In genomic region chr6:89582669-89583325, GRCh38 we compare ENCODE assay signal across 33 cellular contexts. TPM values are rescaled to one million over a fixed set of nuclear protein-coding genes. Genes with fewer than 3 reads are reported as not detected.
DNase-seq lines count a peak whose midpoint lies in the region; ATAC-seq, FAIRE-seq and TF ChIP-seq lines count a peak whose summit lies in the region.
"Had no signal": no experiment of that assay in that cellular context is flagged by ENCODE, and none has a peak within 500 bp of the region (broad histone marks: within the 10 kb centered on the region; RNA-seq: fewer than 3 reads in every experiment).

No MANE protein-coding gene starts in this region.

- TF ChIP-seq CTCF in GM12878 (IDR thresholded peaks at IDR 0.05 in 2 of 3, conservative IDR thresholded peaks at IDR 0.05 in 1 of 3; ENCODE audit: control insufficient read depth in 2 of 3, extremely low read depth in 1 of 3, insufficient read depth in 1 of 3, low read depth in 3 of 3, low read length in 3 of 3) (no peak), WTC11 (IDR thresholded peaks at IDR 0.05) (no peak), PC-3 (conservative IDR thresholded peaks at IDR 0.05; ENCODE audit: low read depth, low read length) (no peak)

- H4K20me1 ChIP-seq in GM12878 (ENCODE audit: control insufficient read depth, insufficient read depth) (no peaks in the 10 kb centered on the region), PC-3 (ENCODE audit: low read length) (no peaks in the 10 kb centered on the region)

- H3K27ac ChIP-seq in GM12878 (ENCODE audit: control insufficient read depth, insufficient read depth) (no peak overlapping the region), PC-3 (ENCODE audit: low read length) (no peak overlapping the region)
- H3K27ac ChIP-seq: A549, adrenal gland, PC-9, stomach, thyroid gland had no signal

- intact Hi-C loops in GM12878 (cut with micrococcal nuclease; ENCODE audit: unreplicated experiment) (no loop called here), PC-3 (cut with micrococcal nuclease) (no loop called here)

- in situ Hi-C loops in GM12878 (cut with MboI), result no loop called here

- RAD21 ChIA-PET in GM12878 (lab: Charles Lee; ENCODE audit: unreplicated experiment), result no interaction called here

- H3K27me3 ChIP-seq in GM12878 (replicated peaks in 1 of 2; ENCODE audit: control insufficient read depth in 2 of 2, insufficient read depth in 2 of 2, low read length in 1 of 2), result no peaks in the 10 kb centered on the region
- no peaks in the 10 kb centered on the region for H3K27me3 ChIP-seq in PC-3 (ENCODE audit: low read length)
- H3K27me3 ChIP-seq: adrenal gland, stomach, thyroid gland had no signal

- no peaks in the 10 kb centered on the region for H3K36me3 ChIP-seq in GM12878 (ENCODE audit: control insufficient read depth in 2 of 2, insufficient read depth in 2 of 2, low read length in 1 of 2)
- H3K36me3 ChIP-seq in PC-3 (ENCODE audit: low read depth, low read length), result no peaks in the 10 kb centered on the region
- H3K36me3 ChIP-seq: adrenal gland, stomach had no signal

- CTCF ChIA-PET in GM12878 (lab: Yijun Ruan, JAX) (no interaction called here), WTC11 (lab: Charles Lee) (no interaction called here), PC-3 (lab: Charles Lee) (no interaction called here)
- CTCF ChIA-PET in activated naive CD4-positive, alpha-beta T cell treated with anti-CD3 and anti-CD28 coated beads, Interleukin-2, amount 10 ng/mL, durations not matched to agents 7 days and 5 days (lab: Charles Lee), result no interaction called here

- FAIRE-seq in GM12878 (lab: Jason Lieb, UNC), result no peak
- FAIRE-seq: A549, HepG2, islet of Langerhans, TTC549 had no signal

- no peaks in the 10 kb centered on the region for H3F3A ChIP-seq in PC-3 (ENCODE audit: low read length, unreplicated experiment)

- TF ChIP-seq EP300 in GM12878 (IDR thresholded peaks at IDR 0.05; ENCODE audit: borderline replicate concordance in 1 of 2, control insufficient read depth in 1 of 2, low read depth in 2 of 2, low read length in 2 of 2), result no peak

- no peak overlapping the region for H3K4me3 ChIP-seq in GM12878
- no peak overlapping the region for H3K4me3 ChIP-seq in PC-3 (ENCODE audit: low read length)
- H3K4me3 ChIP-seq: A549, adrenal gland, PC-9, stomach, thyroid gland had no signal

- H3K9me2 ChIP-seq in PC-3 (replicated peaks; ENCODE audit: low read length), result no peaks in the 10 kb centered on the region

- H3K27me3 Mint-ChIP-seq in stimulated activated memory B cell treated with anti-CD40 and anti-IgM and Interleukin-4, amounts not matched to agents 10 μg/mL and 1 μg/mL and 100 μg/mL, for 72 hours, result no peaks in the 10 kb centered on the region
- peaks cover 11% of the 10 kb centered on the region for H3K27me3 Mint-ChIP-seq in activated naive CD4-positive, alpha-beta T cell treated with anti-CD3 and anti-CD28 coated beads, Interleukin-2, amount 10 ng/mL, durations not matched to agents 7 days and 5 days
- H3K27me3 Mint-ChIP-seq in WTC11 (ENCODE audit: low read depth), result no peaks in the 10 kb centered on the region
- H3K27me3 Mint-ChIP-seq: B cell; central memory CD8-positive, alpha-beta T cell; T-helper 17 cell had no signal

- no peaks in the 10 kb centered on the region for H3K9me3 Mint-ChIP-seq in stimulated activated memory B cell treated with anti-CD40 and anti-IgM and Interleukin-4, amounts not matched to agents 10 μg/mL and 1 μg/mL and 100 μg/mL, for 72 hours
- H3K9me3 Mint-ChIP-seq in activated naive CD4-positive, alpha-beta T cell treated with anti-CD3 and anti-CD28 coated beads, Interleukin-2, amount 10 ng/mL, durations not matched to agents 7 days and 5 days, result no peaks in the 10 kb centered on the region
- no peaks in the 10 kb centered on the region for H3K9me3 Mint-ChIP-seq in WTC11
- H3K9me3 Mint-ChIP-seq: activated naive CD4-positive, alpha-beta T cell treated with anti-CD3 and anti-CD28 coated beads for 36 hours; CD8-positive, alpha-beta memory T cell; central memory CD8-positive, alpha-beta T cell had no signal

- H3K4me1 Mint-ChIP-seq in stimulated activated memory B cell treated with anti-CD40 and anti-IgM and Interleukin-4, amounts not matched to agents 10 μg/mL and 1 μg/mL and 100 μg/mL, for 72 hours, result no peaks in the 10 kb centered on the region
- no peaks in the 10 kb centered on the region for H3K4me1 Mint-ChIP-seq in activated naive CD4-positive, alpha-beta T cell treated with anti-CD3 and anti-CD28 coated beads, Interleukin-2, amount 10 ng/mL, durations not matched to agents 7 days and 5 days
- H3K4me1 Mint-ChIP-seq in WTC11, result peaks cover 14% of the 10 kb centered on the region
- H3K4me1 Mint-ChIP-seq: B cell; CD8-positive, alpha-beta memory T cell; central memory CD8-positive, alpha-beta T cell had no signal

- peak; percentile 34 for DNase-seq in activated effector memory CD4-positive, alpha-beta T cell treated with anti-CD3 and anti-CD28 coated beads, Interleukin-2, amount 50 U/mL, for 16 hours
- DNase-seq in activated effector memory CD4-positive, alpha-beta T cell treated with Interleukin-2 at 50 U/mL for 16 hours, result no peak
- DNase-seq in NCI-H1436 treated with DMSO at 0.1 percent for 48 hours (lab: John Stamatoyannopoulos, UW) (peak; percentile 14), GM12878 (ENCODE audit: low read depth, low spot score) (no peak), WTC11 (ENCODE audit: low spot score) (no peak), PC-3 (no peak)
- no peak for DNase-seq in activated naive CD4-positive, alpha-beta T cell treated with anti-CD3 and anti-CD28 coated beads, Interleukin-2, amount 10 ng/mL, durations not matched to agents 7 days and 5 days
- DNase-seq: activated CD4-positive, alpha-beta T cell treated with anti-CD3 and anti-CD28 coated beads, Interleukin-2, amount 50 U/mL, for 4 hours; activated CD8-positive, alpha-beta memory T cell treated with anti-CD3 and anti-CD28 coated beads, Interleukin-2, amount 50 U/mL, for 4 hours; activated naive CD4-positive, alpha-beta T cell treated with anti-CD3 and anti-CD28 coated beads for 36 hours; adrenal gland; CD8-positive, alpha-beta memory T cell; erythroblast; foreskin fibroblast; GDM1; head of caudate nucleus; NCI-H1417 treated with DMSO at 0.1 percent for 48 hours; NCI-H446 treated with DMSO at 0.1 percent for 48 hours; NK-92 treated with Interleukin-12 subunit alpha and Interleukin-12 subunit beta, amount 100 ng/mL, for 24 hours; PC-9; stimulated activated CD4-positive, alpha-beta T cell treated with anti-CD3 and anti-CD28 coated beads, Interleukin-1b, Interleukin-23, amount 100 ng/mL, for 48 hours; stomach; T-helper 17 cell; thyroid gland had no signal

- ATAC-seq in GM12878, result peak; percentile 63
- peak; percentile 53 for ATAC-seq in stimulated activated memory B cell treated with anti-CD40 and anti-IgM and Interleukin-4, amounts not matched to agents 10 μg/mL and 1 μg/mL and 100 μg/mL, for 72 hours
- no peak for ATAC-seq in WTC11
- no peak for ATAC-seq in PC-3
- ATAC-seq: A549; activated CD4-positive, CD25-positive, alpha-beta regulatory T cell treated with anti-CD3 and anti-CD28 coated beads, Interleukin-2, amount 50 U/mL, for 24 hours; Right ventricle myocardium inferior; T-helper 17 cell had no signal

- no peak overlapping the region for H3K9ac ChIP-seq in GM12878 (ENCODE audit: control insufficient read depth, insufficient read depth, low read length)
- no peak overlapping the region for H3K9ac ChIP-seq in PC-3 (ENCODE audit: low read length)

- TF ChIP-seq RAD21 in GM12878 (IDR thresholded peaks at IDR 0.05; ENCODE audit: insufficient read depth, low read depth, low read length), result no peak

- H3K4me2 ChIP-seq in GM12878 (ENCODE audit: control insufficient read depth, insufficient read depth) (no peak overlapping the region), PC-3 (ENCODE audit: low read length) (no peak overlapping the region)
- H3K4me2 ChIP-seq: A549, PC-9 had no signal

- TF ChIP-seq POLR2A in GM12878 (IDR thresholded peaks at IDR 0.05; ENCODE audit: low read depth, low read length), result no peak

- no peak overlapping the region for H3K27ac Mint-ChIP-seq in stimulated activated memory B cell treated with anti-CD40 and anti-IgM and Interleukin-4, amounts not matched to agents 10 μg/mL and 1 μg/mL and 100 μg/mL, for 72 hours
- H3K27ac Mint-ChIP-seq in activated naive CD4-positive, alpha-beta T cell treated with anti-CD3 and anti-CD28 coated beads, Interleukin-2, amount 10 ng/mL, durations not matched to agents 7 days and 5 days, result no peak overlapping the region
- no peak overlapping the region for H3K27ac Mint-ChIP-seq in WTC11
- H3K27ac Mint-ChIP-seq: activated naive CD4-positive, alpha-beta T cell treated with anti-CD3 and anti-CD28 coated beads for 36 hours; B cell; CD8-positive, alpha-beta memory T cell; T-helper 17 cell had no signal

- H3K79me2 ChIP-seq in GM12878 (ENCODE audit: control insufficient read depth, insufficient read depth, low read length), result no peaks in the 10 kb centered on the region
- no peaks in the 10 kb centered on the region for H3K79me2 ChIP-seq in PC-3 (ENCODE audit: low read length)

- H2AFZ ChIP-seq in GM12878 (ENCODE audit: control insufficient read depth, low read depth, low read length), result no peak overlapping the region
- no peak overlapping the region for H2AFZ ChIP-seq in PC-3 (ENCODE audit: low read length)
- H2AFZ ChIP-seq: PC-9 had no signal

- H3K4me1 ChIP-seq in GM12878 (ENCODE audit: control insufficient read depth, insufficient read depth, low read length) (no peaks in the 10 kb centered on the region), PC-3 (ENCODE audit: insufficient read depth, low read length) (no peaks in the 10 kb centered on the region)
- H3K4me1 ChIP-seq: A549, adrenal gland, stomach, thyroid gland had no signal

- POLR2A ChIA-PET in GM12878 (lab: Charles Lee), result no interaction called here
- POLR2A ChIA-PET in WTC11 (lab: Charles Lee), result no interaction called here
- POLR2A ChIA-PET in PC-3 (lab: Charles Lee; ENCODE audit: unreplicated experiment), result no interaction called here

- peaks cover 5% of the 10 kb centered on the region for H3K36me3 Mint-ChIP-seq in stimulated activated memory B cell treated with anti-CD40 and anti-IgM and Interleukin-4, amounts not matched to agents 10 μg/mL and 1 μg/mL and 100 μg/mL, for 72 hours
- no peaks in the 10 kb centered on the region for H3K36me3 Mint-ChIP-seq in activated naive CD4-positive, alpha-beta T cell treated with anti-CD3 and anti-CD28 coated beads, Interleukin-2, amount 10 ng/mL, durations not matched to agents 7 days and 5 days
- H3K36me3 Mint-ChIP-seq in WTC11, result no peaks in the 10 kb centered on the region

- no peaks in the 10 kb centered on the region for H3K9me3 ChIP-seq in GM12878 (replicated peaks; ENCODE audit: control insufficient read depth, insufficient read depth, low read length)
- no peaks in the 10 kb centered on the region for H3K9me3 ChIP-seq in PC-3 (ENCODE audit: low read length)
- H3K9me3 ChIP-seq: A549, adrenal gland, stomach, thyroid gland had no signal

- BruUV-seq in GM12878 (replicated peaks; lab: Mats Ljungman, UMichigan) (no TSS peak), PC-3 (replicated peaks; lab: Mats Ljungman, UMichigan) (no TSS peak)

- no peak overlapping the region for H3K4me3 Mint-ChIP-seq in stimulated activated memory B cell treated with anti-CD40 and anti-IgM and Interleukin-4, amounts not matched to agents 10 μg/mL and 1 μg/mL and 100 μg/mL, for 72 hours
- H3K4me3 Mint-ChIP-seq in activated naive CD4-positive, alpha-beta T cell treated with anti-CD3 and anti-CD28 coated beads, Interleukin-2, amount 10 ng/mL, durations not matched to agents 7 days and 5 days, result no peak overlapping the region
- H3K4me3 Mint-ChIP-seq in WTC11, result no peak overlapping the region
- H3K4me3 Mint-ChIP-seq: activated naive CD4-positive, alpha-beta T cell treated with anti-CD3 and anti-CD28 coated beads for 36 hours; B cell; CD8-positive, alpha-beta memory T cell; central memory CD8-positive, alpha-beta T cell; T-helper 17 cell had no signal

- SMC1A ChIA-PET in GM12878 (lab: Charles Lee; ENCODE audit: uncharacterized antibody, unreplicated experiment), result no interaction called here

- WGBS in GM12878 (ENCODE audit: insufficient coverage, insufficient replicate concordance, low lambda C conversion rate, missing lambda C conversion rate), result 36% methylated on average over 4 of the region's 4 CpGs

RNA-seq across cellular contexts. Expression of gene LYRM2, which starts 55.8 kb away (rescaled TPM):
- total RNA-seq in GM12878 (2013; cell fraction: nucleolus; rRNA removed), result 39.5 and 42.0 TPM in 2 replicates
- 15.5 and 17.2 TPM in 2 replicates for total RNA-seq in GM12878 (2014; rRNA removed)
- total RNA-seq in GM12878 (2014; rRNA removed; fragmentation: Illumina TruSeq; extraction: Trizol), result 18.8 and 20.6 TPM in 2 replicates
- total RNA-seq in GM12878 (2021), result 23.6 and 25.1 TPM in 2 replicates
- polyA plus RNA-seq in GM12878 (2011; ENCODE audit: low read depth), result 29.8 TPM
- 33.8 and 62.2 TPM in 2 replicates for polyA plus RNA-seq in GM12878 (2011; rRNA removed)
- 8.3 and 9.2 TPM in 2 replicates for polyA plus RNA-seq in GM12878 (2011; cell fraction: cytosol; rRNA removed)
- 9.0 and 10.0 TPM in 2 replicates for polyA plus RNA-seq in GM12878 (2011; cell fraction: nucleus; rRNA removed)
- polyA plus RNA-seq in GM12878 (2012), result 23.9 and 28.6 TPM in 2 replicates
- 27.9 and 40.8 TPM in 2 replicates for polyA plus RNA-seq in GM12878 (2014; fragmentation: Illumina TruSeq; extraction: Trizol)
- 10 to 100 TPM; 57.1 to 75.0 TPM for polyA plus RNA-seq in GM12878 (2014; fragmentation: Nextera tagmentation; extraction: Ambion mirVana)
- 14.9 and 18.5 TPM in 2 replicates for polyA plus RNA-seq in GM12878 (2014; rRNA removed)
- polyA plus RNA-seq in GM12878 (2016; fragmentation: Nextera tagmentation; extraction: Ambion mirVana), result 10 to 100 TPM; 52.5 to 57.9 TPM
- polyA minus RNA-seq in GM12878 (2011; rRNA and poly(A)+ RNA removed), result 8.1 and 11.3 TPM in 2 replicates
- 4.1 and 6.7 TPM in 2 replicates for polyA minus RNA-seq in GM12878 (2011; cell fraction: cytosol; rRNA and poly(A)+ RNA removed)
- 8.2 and 13.0 TPM in 2 replicates for polyA minus RNA-seq in GM12878 (2011; cell fraction: nucleus; rRNA and poly(A)+ RNA removed)
- total RNA-seq in WTC11 (2021), result 21.3 to 22.2 TPM (median 21.8 TPM) in 3 replicates
- 10.5 and 11.2 TPM in 2 replicates for total RNA-seq in PC-3 (2014; rRNA removed)

Comparison
In these comparisons a context has a peak if more than half of its experiments do, and no peak if none do; other contexts are left out.
1. DNase-seq: peak in activated effector memory CD4-positive, alpha-beta T cell treated with anti-CD3 and anti-CD28 coated beads, Interleukin-2, amount 50 U/mL, for 16 hours (single experiment) and NCI-H1436 treated with DMSO at 0.1 percent for 48 hours (single experiment); none in activated effector memory CD4-positive, alpha-beta T cell treated with Interleukin-2 at 50 U/mL for 16 hours (single experiment), GM12878 (single experiment), activated naive CD4-positive, alpha-beta T cell treated with anti-CD3 and anti-CD28 coated beads, Interleukin-2, amount 10 ng/mL, durations not matched to agents 7 days and 5 days (single experiment), WTC11 (single experiment) and PC-3 (single experiment).
2. ATAC-seq: peak in GM12878 (single experiment) and stimulated activated memory B cell treated with anti-CD40 and anti-IgM and Interleukin-4, amounts not matched to agents 10 μg/mL and 1 μg/mL and 100 μg/mL, for 72 hours (single experiment); none in WTC11 (single experiment) and PC-3 (single experiment).